ENCODE assay signal across 9 cellular contexts in the genomic region with DNA sequence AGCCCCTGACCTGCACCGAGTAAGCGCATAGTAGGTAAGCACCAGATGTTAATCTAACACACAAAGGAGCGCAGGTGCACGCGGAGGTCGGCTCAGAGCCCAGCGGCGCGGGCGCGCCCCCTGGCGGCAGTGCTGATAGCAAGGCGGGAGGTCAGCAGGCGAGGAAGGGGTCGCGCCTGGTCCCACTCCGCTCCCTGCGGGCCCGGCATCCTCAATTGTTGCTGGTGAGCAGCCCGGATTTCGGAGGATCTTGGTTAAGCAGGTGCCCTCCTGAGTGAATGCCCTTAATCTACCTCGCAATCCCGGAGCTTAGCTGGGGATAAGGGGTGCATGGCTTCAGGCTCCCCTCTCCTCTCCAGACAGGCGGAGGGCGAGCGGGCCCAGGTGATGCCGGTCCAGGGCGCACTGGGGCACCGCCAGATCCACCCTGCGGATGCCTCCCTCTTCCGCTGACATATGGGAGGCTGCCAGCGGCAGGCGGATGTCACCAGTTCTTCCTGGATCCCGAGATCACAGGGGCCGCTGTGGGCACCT. TPM values are rescaled to one million over a fixed set of nuclear protein-coding genes. Genes with fewer than 3 reads are reported as not detected.
A peak's percentile ranks its signal among the peaks of the same experiment; 100 is the strongest.
DNase-seq lines count a peak whose midpoint lies in the region; ATAC-seq and TF ChIP-seq lines count a peak whose summit lies in the region.
"Had no signal": no experiment of that assay in that cellular context is flagged by ENCODE, and none has a peak within 500 bp of the region (broad histone marks: within the 10 kb centered on the region; RNA-seq: fewer than 3 reads in every experiment).

No MANE protein-coding gene starts in this region.

- H3K36me3 ChIP-seq in liver (ENCODE audit: control insufficient read depth in 4 of 4, insufficient read depth in 3 of 4, low read depth in 1 of 4, low read length in 3 of 4): no peaks in the 10 kb centered on the region

- WGBS in liver: 23% methylated on average over 35 of the region's 35 CpGs

- peaks cover 52% of the 10 kb centered on the region for H3K27me3 Mint-ChIP-seq in activated T-cell treated with anti-CD3 and anti-CD28 coated beads, Interleukin-2, amount 50 U/mL, for 4 hours (ENCODE audit: low read depth)

- H3K9ac ChIP-seq in liver (ENCODE audit: low read depth in 1 of 2, low read length in 2 of 2): no peak overlapping the region

- H3K4me3 ChIP-seq in liver (ENCODE audit: low read depth in 1 of 3, low read length in 3 of 3): no peak overlapping the region

- no peak for ATAC-seq in activated T-cell treated with anti-CD3 and anti-CD28 coated beads, Interleukin-2, amount 50 U/mL, for 4 hours
- no peak for ATAC-seq in GM21381 (IDR thresholded peaks at IDR 0.05; ENCODE audit: unreplicated experiment)
- ATAC-seq in HG03196 (IDR thresholded peaks at IDR 0.05; ENCODE audit: unreplicated experiment): no peak
- ATAC-seq: naive thymus-derived CD4-positive, alpha-beta T cell had no signal

- peaks cover 0 to 16% (median 8%) of the 10 kb centered on the region in 4 donors for H3K27me3 ChIP-seq in liver (ENCODE audit: control insufficient read depth in 4 of 4, insufficient read depth in 4 of 4, low read length in 3 of 4)

- no peaks in the 10 kb centered on the region for H3K9me3 Mint-ChIP-seq in activated T-cell treated with anti-CD3 and anti-CD28 coated beads, Interleukin-2, amount 50 U/mL, for 4 hours
- H3K9me3 Mint-ChIP-seq: naive thymus-derived CD4-positive, alpha-beta T cell had no signal

- TF ChIP-seq RAD21 in Ishikawa (IDR thresholded peaks at IDR 0.05; ENCODE audit: low read depth) (peak; percentile 39; the same call in 1 of the 2 replicates), liver (IDR thresholded peaks at IDR 0.05) (peak; percentile 56 to 71)

- H3K4me1 ChIP-seq in liver (ENCODE audit: control insufficient read depth in 4 of 4, insufficient read depth in 4 of 4, low read length in 3 of 4): peaks cover 3 to 17% (median 13%) of the 10 kb centered on the region in 4 donors

- H3K27ac ChIP-seq in C4-2B (no peak overlapping the region), liver (ENCODE audit: low read depth in 1 of 2, low read length in 2 of 2) (no peak overlapping the region)

- TF ChIP-seq CTCF in C4-2B (conservative IDR thresholded peaks at IDR 0.05) (peak; percentile 93), liver (IDR thresholded peaks at IDR 0.05; ENCODE audit: low read depth, low read length, missing input control) (peak; percentile 48)

- peak; percentile 25 for DNase-seq in activated T-cell treated with anti-CD3 and anti-CD28 coated beads, Interleukin-2, amount 50 U/mL, for 4 hours
- no peak for DNase-seq in posterior vena cava (ENCODE audit: low spot score)
- no peak for DNase-seq in NCI-H1436 treated with DMSO at 0.1 percent for 48 hours (lab: John Stamatoyannopoulos, UW)

- no peaks in the 10 kb centered on the region for H3K9me3 ChIP-seq in liver (ENCODE audit: control insufficient read depth in 4 of 4, low read length in 3 of 4)

- peaks cover 18% of the 10 kb centered on the region for H3K4me1 Mint-ChIP-seq in activated T-cell treated with anti-CD3 and anti-CD28 coated beads, Interleukin-2, amount 50 U/mL, for 4 hours (ENCODE audit: low read depth)

- no peaks in the 10 kb centered on the region for H3K36me3 Mint-ChIP-seq in activated T-cell treated with anti-CD3 and anti-CD28 coated beads, Interleukin-2, amount 50 U/mL, for 4 hours (ENCODE audit: insufficient read depth)
- H3K36me3 Mint-ChIP-seq: naive thymus-derived CD4-positive, alpha-beta T cell had no signal

- no peak overlapping the region for H3K4me3 Mint-ChIP-seq in activated T-cell treated with anti-CD3 and anti-CD28 coated beads, Interleukin-2, amount 50 U/mL, for 4 hours
- H3K4me3 Mint-ChIP-seq: naive thymus-derived CD4-positive, alpha-beta T cell had no signal

- no peak for TF ChIP-seq EP300 in Ishikawa (IDR thresholded peaks at IDR 0.05; ENCODE audit: borderline replicate concordance)

- intact Hi-C loops in posterior vena cava (cut with DNase I): no loop called here

TF ChIP-seq in Ishikawa, 13 proteins besides CTCF, POLR2A, EP300 and RAD21 (continues in another document):
- TF ChIP-seq TAF1 (IDR thresholded peaks at IDR 0.05; ENCODE audit: low read depth) (no peak), ZBTB7A (IDR thresholded peaks at IDR 0.05; ENCODE audit: low read depth) (no peak), CEBPB (IDR thresholded peaks at IDR 0.05) (no peak), NFIC (IDR thresholded peaks at IDR 0.05) (no peak), EGR1 (IDR thresholded peaks at IDR 0.05) (no peak), FOXM1 (IDR thresholded peaks at IDR 0.05; ENCODE audit: borderline replicate concordance, low read depth) (no peak), TCF12 (IDR thresholded peaks at IDR 0.05; ENCODE audit: low read depth) (no peak)
- TF ChIP-seq, protein P1, sequence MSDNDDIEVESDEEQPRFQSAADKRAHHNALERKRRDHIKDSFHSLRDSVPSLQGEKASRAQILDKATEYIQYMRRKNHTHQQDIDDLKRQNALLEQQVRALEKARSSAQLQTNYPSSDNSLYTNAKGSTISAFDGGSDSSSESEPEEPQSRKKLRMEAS (IDR thresholded peaks at IDR 0.05): no peak
- TF ChIP-seq, protein P2, sequence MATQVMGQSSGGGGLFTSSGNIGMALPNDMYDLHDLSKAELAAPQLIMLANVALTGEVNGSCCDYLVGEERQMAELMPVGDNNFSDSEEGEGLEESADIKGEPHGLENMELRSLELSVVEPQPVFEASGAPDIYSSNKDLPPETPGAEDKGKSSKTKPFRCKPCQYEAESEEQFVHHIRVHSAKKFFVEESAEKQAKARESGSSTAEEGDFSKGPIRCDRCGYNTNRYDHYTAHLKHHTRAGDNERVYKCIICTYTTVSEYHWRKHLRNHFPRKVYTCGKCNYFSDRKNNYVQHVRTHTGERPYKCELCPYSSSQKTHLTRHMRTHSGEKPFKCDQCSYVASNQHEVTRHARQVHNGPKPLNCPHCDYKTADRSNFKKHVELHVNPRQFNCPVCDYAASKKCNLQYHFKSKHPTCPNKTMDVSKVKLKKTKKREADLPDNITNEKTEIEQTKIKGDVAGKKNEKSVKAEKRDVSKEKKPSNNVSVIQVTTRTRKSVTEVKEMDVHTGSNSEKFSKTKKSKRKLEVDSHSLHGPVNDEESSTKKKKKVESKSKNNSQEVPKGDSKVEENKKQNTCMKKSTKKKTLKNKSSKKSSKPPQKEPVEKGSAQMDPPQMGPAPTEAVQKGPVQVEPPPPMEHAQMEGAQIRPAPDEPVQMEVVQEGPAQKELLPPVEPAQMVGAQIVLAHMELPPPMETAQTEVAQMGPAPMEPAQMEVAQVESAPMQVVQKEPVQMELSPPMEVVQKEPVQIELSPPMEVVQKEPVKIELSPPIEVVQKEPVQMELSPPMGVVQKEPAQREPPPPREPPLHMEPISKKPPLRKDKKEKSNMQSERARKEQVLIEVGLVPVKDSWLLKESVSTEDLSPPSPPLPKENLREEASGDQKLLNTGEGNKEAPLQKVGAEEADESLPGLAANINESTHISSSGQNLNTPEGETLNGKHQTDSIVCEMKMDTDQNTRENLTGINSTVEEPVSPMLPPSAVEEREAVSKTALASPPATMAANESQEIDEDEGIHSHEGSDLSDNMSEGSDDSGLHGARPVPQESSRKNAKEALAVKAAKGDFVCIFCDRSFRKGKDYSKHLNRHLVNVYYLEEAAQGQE (IDR thresholded peaks at IDR 0.05; ENCODE audit: low read depth): no peak

TF ChIP-seq in liver, 16 proteins besides CTCF, POLR2A, EP300 and RAD21 (continues in another document):
- TF ChIP-seq FOXA2 (IDR thresholded peaks at IDR 0.05) (no peak), FOXA1 (IDR thresholded peaks at IDR 0.05) (no peak), HNF4G (IDR thresholded peaks at IDR 0.05) (no peak), JUND (IDR thresholded peaks at IDR 0.05) (no peak), HNF4A (conservative IDR thresholded peaks at IDR 0.05) (no peak), TAF1 (conservative IDR thresholded peaks at IDR 0.05) (no peak), NR2F2 (IDR thresholded peaks at IDR 0.05) (no peak)
- TF ChIP-seq, protein P1 (IDR thresholded peaks at IDR 0.05): no peak
- TF ChIP-seq, protein P3, sequence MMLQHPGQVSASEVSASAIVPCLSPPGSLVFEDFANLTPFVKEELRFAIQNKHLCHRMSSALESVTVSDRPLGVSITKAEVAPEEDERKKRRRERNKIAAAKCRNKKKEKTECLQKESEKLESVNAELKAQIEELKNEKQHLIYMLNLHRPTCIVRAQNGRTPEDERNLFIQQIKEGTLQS (IDR thresholded peaks at IDR 0.05): no peak

RNA-seq across cellular contexts. Expression of a gene that starts 4.0 kb away (rescaled TPM):
- total RNA-seq in activated T-cell treated with anti-CD3 and anti-CD28 coated beads, Interleukin-2, amount 50 U/mL, for 4 hours: under 1 TPM in 1 of 3 donors, not detected in 2; 0.08 TPM
- total RNA-seq in liver (1 to 10 TPM in 1 of 2 donors, under 1 TPM in 1; 0.19 to 4.3 TPM), posterior vena cava (under 1 TPM; 0.32 to 0.81 TPM)
- 1 to 10 TPM; 2.1 to 3.3 TPM for polyA plus RNA-seq in liver

RNA-seq across cellular contexts. Expression of a gene that starts 28.9 kb away (rescaled TPM):
- total RNA-seq in activated T-cell treated with anti-CD3 and anti-CD28 coated beads, Interleukin-2, amount 50 U/mL, for 4 hours: not detected
- total RNA-seq in liver (under 1 TPM; 0.08 to 0.14 TPM), posterior vena cava (1 to 10 TPM; 1.8 to 7.5 TPM)
- polyA plus RNA-seq in liver: under 1 TPM in 1 of 2 donors, not detected in 1; 0.10 TPM
- total RNA-seq: naive thymus-derived CD4-positive, alpha-beta T cell had no signal
- polyA plus RNA-seq: naive thymus-derived CD4-positive, alpha-beta T cell had no signal
